ENCODE assay signal across 10 cellular contexts in genomic region chr2:68677837-68678236, GRCh38. TPM values are rescaled to one million over a fixed set of nuclear protein-coding genes. Genes with fewer than 3 reads are reported as not detected.
"Had no signal": no experiment of that assay in that cellular context is flagged by ENCODE, and none has a peak within 500 bp of the region (broad histone marks: within the 10 kb centered on the region; RNA-seq: fewer than 3 reads in every experiment).

No MANE protein-coding gene starts in this region.

RNA-seq across cellular contexts. Expression of gene PROKR1, which starts 34.5 kb away (rescaled TPM):
- total RNA-seq: PC-9, Peyer's patch, Right ventricle myocardium inferior, Right ventricle myocardium superior, RPMI7951, SJCRH30, T-cell had no signal
- polyA plus RNA-seq: SK-N-SH had no signal

RNA-seq across cellular contexts. Expression of gene ARHGAP25, which starts 56.8 kb away (rescaled TPM):
- total RNA-seq: PC-3, PC-9, SJSA1 had no signal
- polyA plus RNA-seq: SK-N-SH had no signal
